Comparison of ENCODE assay signal across 18 cellular contexts in genomic region chr17:49106366-49107210, GRCh38. TPM values are rescaled to one million over a fixed set of nuclear protein-coding genes. Genes with fewer than 3 reads are reported as not detected.
DNase-seq lines count a peak whose midpoint lies in the region; ATAC-seq, FAIRE-seq and TF ChIP-seq lines count a peak whose summit lies in the region.
"Had no signal": no experiment of that assay in that cellular context is flagged by ENCODE, and none has a peak within 500 bp of the region (broad histone marks: within the 10 kb centered on the region; RNA-seq: fewer than 3 reads in every experiment).

No MANE protein-coding gene starts in this region.

- FAIRE-seq in astrocyte (lab: Jason Lieb, UNC) = peak; percentile 9
- FAIRE-seq: endothelial cell of umbilical vein had no signal

- no peak overlapping the region for H3K4me3 Mint-ChIP-seq in astrocyte (ENCODE audit: unreplicated experiment)
- no peak overlapping the region for H3K4me3 Mint-ChIP-seq in immature natural killer cell
- no peak overlapping the region for H3K4me3 Mint-ChIP-seq in naive thymus-derived CD8-positive, alpha-beta T cell
- H3K4me3 Mint-ChIP-seq: activated naive CD4-positive, alpha-beta T cell treated with anti-CD3 and anti-CD28 coated beads for 36 hours; central memory CD8-positive, alpha-beta T cell had no signal

- no peak overlapping the region for H3K4me3 ChIP-seq in SK-N-SH (ENCODE audit: low read depth in 2 of 2, low read length in 1 of 2)
- H3K4me3 ChIP-seq in astrocyte (ENCODE audit: insufficient read depth, low read depth, low read length) = no peak overlapping the region
- no peak overlapping the region for H3K4me3 ChIP-seq in dorsolateral prefrontal cortex
- H3K4me3 ChIP-seq: heart right ventricle had no signal

- H2AFZ ChIP-seq in SK-N-SH (ENCODE audit: low read depth) (peak overlapping the region; percentile 47), astrocyte (ENCODE audit: low read depth, low read length) (no peak overlapping the region)

- no peak for ATAC-seq in SK-N-SH treated with all-trans-retinoic acid at 6 μM for 48 hours
- no peak for ATAC-seq in naive thymus-derived CD8-positive, alpha-beta T cell
- ATAC-seq: heart right ventricle had no signal

- peaks cover 32% of the 10 kb centered on the region for H3F3A ChIP-seq in SK-N-SH (replicated peaks; ENCODE audit: insufficient read depth)

- H3K27ac Mint-ChIP-seq in astrocyte (ENCODE audit: unreplicated experiment) (peak overlapping the region; percentile 5), immature natural killer cell (no peak overlapping the region)
- no peak overlapping the region for H3K27ac Mint-ChIP-seq in naive thymus-derived CD8-positive, alpha-beta T cell
- H3K27ac Mint-ChIP-seq: activated naive CD4-positive, alpha-beta T cell treated with anti-CD3 and anti-CD28 coated beads for 36 hours had no signal

- H3K9ac ChIP-seq in SK-N-SH = no peak overlapping the region
- H3K9ac ChIP-seq in astrocyte (ENCODE audit: low read length) = peak overlapping the region; percentile 49

- WGBS in SK-N-SH (ENCODE audit: low lambda C conversion rate) = 10% methylated on average over 4 of the region's 4 CpGs

- no peaks in the 10 kb centered on the region for H3K36me3 ChIP-seq in SK-N-SH (replicated peaks in 1 of 2; ENCODE audit: control insufficient read depth in 1 of 2, insufficient read depth in 2 of 2, low read length in 1 of 2)
- H3K36me3 ChIP-seq in astrocyte (ENCODE audit: insufficient read depth, low read length) = no peaks in the 10 kb centered on the region
- H3K36me3 ChIP-seq: heart right ventricle had no signal

- peak overlapping the region; percentile 39 for H3K4me2 ChIP-seq in SK-N-SH
- peak overlapping the region; percentile 58 for H3K4me2 ChIP-seq in astrocyte (ENCODE audit: low read length)

- POLR2A ChIA-PET in SK-N-SH (lab: Yijun Ruan, JAX) = no interaction called here
- POLR2A ChIA-PET in naive thymus-derived CD8-positive, alpha-beta T cell (lab: Charles Lee) = no interaction called here

- intact Hi-C loops in dorsolateral prefrontal cortex (cut with DNase I) = no loop called here

- H3K4me1 ChIP-seq in SK-N-SH (ENCODE audit: control insufficient read depth in 1 of 2, insufficient read depth in 2 of 2, low read depth in 1 of 2, low read length in 1 of 2) (peaks cover 0 to 21% of the 10 kb centered on the region in 2 experiments; a peak in 2 of 4 replicates), astrocyte (ENCODE audit: insufficient read depth, low read length) (peaks cover 44% of the 10 kb centered on the region)
- H3K4me1 ChIP-seq: heart right ventricle had no signal

- peaks cover 20% of the 10 kb centered on the region for H3K4me1 Mint-ChIP-seq in astrocyte (ENCODE audit: low read depth, unreplicated experiment)
- no peaks in the 10 kb centered on the region for H3K4me1 Mint-ChIP-seq in immature natural killer cell
- no peaks in the 10 kb centered on the region for H3K4me1 Mint-ChIP-seq in naive thymus-derived CD8-positive, alpha-beta T cell
- H3K4me1 Mint-ChIP-seq: central memory CD8-positive, alpha-beta T cell had no signal

- peak overlapping the region in 1 of 2 experiments; percentile 71; a peak in 2 of 4 replicates for H3K27ac ChIP-seq in SK-N-SH (ENCODE audit: low read depth in 2 of 2, low read length in 1 of 2)
- H3K27ac ChIP-seq in astrocyte (ENCODE audit: low read depth, low read length) = peak overlapping the region; percentile 68
- H3K27ac ChIP-seq in dorsolateral prefrontal cortex = no peak overlapping the region
- H3K27ac ChIP-seq: heart right ventricle, VCaP had no signal

- H3K9me3 ChIP-seq in SK-N-SH = no peaks in the 10 kb centered on the region
- H3K9me3 ChIP-seq in astrocyte (ENCODE audit: insufficient read depth, low read depth, low read length) = no peaks in the 10 kb centered on the region
- H3K9me3 ChIP-seq: heart right ventricle had no signal

- H3K27me3 Mint-ChIP-seq in astrocyte (ENCODE audit: low read depth, unreplicated experiment) = no peaks in the 10 kb centered on the region
- peaks cover 0 to 2% (median 2%) of the 10 kb centered on the region in 3 donors for H3K27me3 Mint-ChIP-seq in immature natural killer cell (ENCODE audit: low read depth in 3 of 3)
- H3K27me3 Mint-ChIP-seq in naive thymus-derived CD8-positive, alpha-beta T cell = peaks cover 0 to 8% (median 4%) of the 10 kb centered on the region in 5 donors
- H3K27me3 Mint-ChIP-seq: central memory CD8-positive, alpha-beta T cell had no signal

- H3K9me2 ChIP-seq in SK-N-SH = no peaks in the 10 kb centered on the region

- TF ChIP-seq RAD21 in SK-N-SH (IDR thresholded peaks at IDR 0.05; ENCODE audit: low read length) = no peak

- no peaks in the 10 kb centered on the region for H3K79me2 ChIP-seq in SK-N-SH (ENCODE audit: insufficient read depth)
- no peaks in the 10 kb centered on the region for H3K79me2 ChIP-seq in astrocyte (ENCODE audit: insufficient read depth, low read length)

- DNase-seq in SK-N-SH (no peak), astrocyte (ENCODE audit: low read depth) (peak; percentile 66), iPS-NIHi7 (ENCODE audit: extremely low spot score) (peak; percentile 31), SW 1271 (lab: John Stamatoyannopoulos, UW) (no peak), immature natural killer cell (no peak), dorsolateral prefrontal cortex (no peak)
- DNase-seq in naive thymus-derived CD8-positive, alpha-beta T cell = no peak
- DNase-seq: 8988T; activated naive CD4-positive, alpha-beta T cell treated with anti-CD3 and anti-CD28 coated beads for 36 hours; heart right ventricle; MV-4-11 had no signal

- H3K9me3 Mint-ChIP-seq in astrocyte (ENCODE audit: unreplicated experiment) = no peaks in the 10 kb centered on the region
- peaks cover 0 to 2% (median 0%) of the 10 kb centered on the region in 6 donors for H3K9me3 Mint-ChIP-seq in immature natural killer cell
- H3K9me3 Mint-ChIP-seq in naive thymus-derived CD8-positive, alpha-beta T cell = no peaks in the 10 kb centered on the region
- H3K9me3 Mint-ChIP-seq: activated naive CD4-positive, alpha-beta T cell treated with anti-CD3 and anti-CD28 coated beads for 36 hours; central memory CD8-positive, alpha-beta T cell had no signal

- H4K20me1 ChIP-seq in SK-N-SH (ENCODE audit: insufficient read depth) (no peaks in the 10 kb centered on the region), astrocyte (ENCODE audit: insufficient read depth, low read length) (no peaks in the 10 kb centered on the region)

- TF ChIP-seq CTCF in SK-N-SH (IDR thresholded peaks at IDR 0.05) = no peak
- TF ChIP-seq CTCF in astrocyte (IDR thresholded peaks at IDR 0.05; ENCODE audit: insufficient read depth, low read depth, low read length) = no peak
- TF ChIP-seq CTCF in dorsolateral prefrontal cortex (IDR thresholded peaks at IDR 0.05 in 54 of 56, conservative IDR thresholded peaks at IDR 0.05 in 2 of 56; ENCODE audit: low read depth in 1 of 56, partially characterized antibody in 56 of 56) = no peak

- no peak for TF ChIP-seq EP300 in SK-N-SH (IDR thresholded peaks at IDR 0.05; ENCODE audit: borderline replicate concordance in 1 of 2, low read depth in 1 of 2, low read length in 1 of 2)

- H3K36me3 Mint-ChIP-seq in astrocyte (ENCODE audit: low read depth, unreplicated experiment) = no peaks in the 10 kb centered on the region
- no peaks in the 10 kb centered on the region for H3K36me3 Mint-ChIP-seq in immature natural killer cell
- H3K36me3 Mint-ChIP-seq in naive thymus-derived CD8-positive, alpha-beta T cell = no peaks in the 10 kb centered on the region

- CTCF ChIA-PET in SK-N-SH (lab: Yijun Ruan, JAX) = no interaction called here

- peaks cover 4% of the 10 kb centered on the region; the same call in 1 of the 2 replicates for H3K27me3 ChIP-seq in SK-N-SH (ENCODE audit: insufficient read depth)
- no peaks in the 10 kb centered on the region for H3K27me3 ChIP-seq in astrocyte (ENCODE audit: insufficient read depth, low read length)
- peaks cover 0 to 12% (median 0%) of the 10 kb centered on the region in 45 donors for H3K27me3 ChIP-seq in dorsolateral prefrontal cortex

TF ChIP-seq in SK-N-SH, 30 proteins besides CTCF, POLR2A, EP300 and RAD21 (continues in another document):
- no peak for TF ChIP-seq JUND (IDR thresholded peaks at IDR 0.05)

TF ChIP-seq in SK-N-SH treated with all-trans-retinoic acid at 6 μM for 48 hours, 23 proteins besides CTCF, POLR2A, EP300 and RAD21:
- TF ChIP-seq CREB5 (CRISPR knock-in tag; IDR thresholded peaks at IDR 0.05; ENCODE audit: low read depth) (no peak), ZNF70 (CRISPR knock-in tag; IDR thresholded peaks at IDR 0.05) (no peak), TCF4 (CRISPR knock-in tag; IDR thresholded peaks at IDR 0.05; ENCODE audit: borderline replicate concordance) (no peak), BACH2 (CRISPR knock-in tag; IDR thresholded peaks at IDR 0.05; ENCODE audit: borderline replicate concordance) (no peak), ZFP30 (CRISPR knock-in tag; IDR thresholded peaks at IDR 0.05) (no peak), ZFP3 (CRISPR knock-in tag; IDR thresholded peaks at IDR 0.05) (no peak)

RNA-seq across cellular contexts. Expression of gene B4GALNT2, which starts 26.0 kb away (rescaled TPM):
- polyA plus RNA-seq in SK-N-SH (2012; rRNA removed) (not detected in 2 replicates), immature natural killer cell (not detected)
- not detected in 2 replicates for polyA plus RNA-seq in SK-N-SH (2012; cell fraction: cytosol; rRNA removed)
- not detected in 2 replicates for polyA plus RNA-seq in SK-N-SH (2012; cell fraction: nucleus; rRNA removed)
- total RNA-seq in astrocyte (0.07 TPM in 1 of 2 replicates, not detected in the other), dorsolateral prefrontal cortex (under 1 TPM in 63 of 120 experiments, not detected in 57; 0.03 to 0.23 (median 0.08) TPM)
- total RNA-seq in naive thymus-derived CD8-positive, alpha-beta T cell = under 1 TPM in 1 of 2 experiments, not detected in 1; 0.05 TPM
- polyA plus RNA-seq in naive thymus-derived CD8-positive, alpha-beta T cell = not detected
- total RNA-seq: liver, SK-MEL-5 had no signal
- polyA plus RNA-seq: endothelial cell of umbilical vein, heart right ventricle, liver, neural cell had no signal

Comparison
In these comparisons a context has a peak if more than half of its experiments do, and no peak if none do; other contexts are left out.
1. DNase-seq: peak in astrocyte (single experiment) and iPS-NIHi7 (single experiment); none in SK-N-SH (single experiment), SW 1271 (0 of 2), immature natural killer cell (0 of 3), naive thymus-derived CD8-positive, alpha-beta T cell (0 of 10) and dorsolateral prefrontal cortex (0 of 10).